ENCODE assay signal across 8 cellular contexts in genomic region chr13:52845766-52846566, GRCh38. TPM values are rescaled to one million over a fixed set of nuclear protein-coding genes. Genes with fewer than 3 reads are reported as not detected.
DNase-seq lines count a peak whose midpoint lies in the region; ATAC-seq and TF ChIP-seq lines count a peak whose summit lies in the region.

No MANE protein-coding gene starts in this region.

- peaks cover 59% of the 10 kb centered on the region for H3K27me3 Mint-ChIP-seq in activated CD4-positive, alpha-beta T cell treated with anti-CD3 and anti-CD28 coated beads for 36 hours
- peaks cover 73% of the 10 kb centered on the region for H3K27me3 Mint-ChIP-seq in WTC11 (ENCODE audit: low read depth)

- peaks cover 3% of the 10 kb centered on the region for H3K36me3 Mint-ChIP-seq in activated CD4-positive, alpha-beta T cell treated with anti-CD3 and anti-CD28 coated beads for 36 hours (ENCODE audit: low read depth)
- peaks cover 4% of the 10 kb centered on the region; the same call in 1 of the 2 replicates for H3K36me3 Mint-ChIP-seq in WTC11

- peak; percentile 53 for ATAC-seq in activated CD4-positive, alpha-beta T cell treated with anti-CD3 and anti-CD28 coated beads for 36 hours
- ATAC-seq in WTC11 (peak; percentile 13), left ventricle myocardium superior (no peak), HG03442 (IDR thresholded peaks at IDR 0.05; ENCODE audit: unreplicated experiment) (no peak)

- intact Hi-C loops in activated CD4-positive, alpha-beta T cell treated with anti-CD3 and anti-CD28 coated beads for 36 hours (cut with DNase I, micrococcal nuclease) = loop anchor here (1.0 to 5.0 kb wide), 4 partner anchors 37 to 355 kb away; no protein-coding TSS in a partner anchor
- intact Hi-C loops in left ventricle myocardium superior (cut with micrococcal nuclease) = no loop called here

- CTCF ChIA-PET in activated CD4-positive, alpha-beta T cell treated with anti-CD3 and anti-CD28 coated beads for 36 hours (lab: Charles Lee) = interaction anchor here (0.8 to 1.9 kb wide), 5 partner anchors 11 to 122 kb away, joined by 3 to 5 read pairs (median 4); no protein-coding TSS in a partner anchor
- CTCF ChIA-PET in WTC11 (lab: Charles Lee) = interaction anchor here (0.5 to 11.1 kb wide), 52 partner anchors 13 to 396 kb away, joined by 3 to 430 read pairs (median 6); partner anchors contain the start of genes CNMD, SUGT1 and VPS36

- H3K4me1 Mint-ChIP-seq in activated CD4-positive, alpha-beta T cell treated with anti-CD3 and anti-CD28 coated beads for 36 hours = peaks cover 18% of the 10 kb centered on the region
- peaks cover 29% of the 10 kb centered on the region for H3K4me1 Mint-ChIP-seq in WTC11

- H3K4me3 Mint-ChIP-seq in activated CD4-positive, alpha-beta T cell treated with anti-CD3 and anti-CD28 coated beads for 36 hours = no peak overlapping the region
- H3K4me3 Mint-ChIP-seq in WTC11 = peak overlapping the region; percentile 51

- POLR2A ChIA-PET in activated CD4-positive, alpha-beta T cell treated with anti-CD3 and anti-CD28 coated beads for 36 hours (lab: Charles Lee) = interaction anchor here (0.5 kb wide), 1 partner anchor 138 kb away, joined by 3 read pairs; no protein-coding TSS in a partner anchor
- POLR2A ChIA-PET in WTC11 (lab: Charles Lee) = interaction anchor here (0.6 to 2.7 kb wide), 4 partner anchors 37 to 193 kb away, joined by 3 to 13 read pairs (median 6); partner anchors contain the start of gene SUGT1

- no peaks in the 10 kb centered on the region for H3K9me3 Mint-ChIP-seq in activated CD4-positive, alpha-beta T cell treated with anti-CD3 and anti-CD28 coated beads for 36 hours (ENCODE audit: low read depth)
- no peaks in the 10 kb centered on the region for H3K9me3 Mint-ChIP-seq in WTC11

- no peak overlapping the region for H3K4me3 ChIP-seq in effector memory CD4-positive, alpha-beta T cell (ENCODE audit: insufficient read depth, low read depth, low read length, poor library complexity, severe bottlenecking)

- peak; percentile 74 for DNase-seq in activated CD4-positive, alpha-beta T cell treated with anti-CD3 and anti-CD28 coated beads for 36 hours
- DNase-seq in activated CD4-positive, alpha-beta T cell treated with anti-CD3 and anti-CD28 coated beads for 1 hour = no peak
- peak; percentile 84 for DNase-seq in WTC11 (ENCODE audit: low spot score)
- DNase-seq in left ventricle myocardium superior = peak; percentile 41
- DNase-seq in stimulated activated CD8-positive, alpha-beta memory T cell treated with anti-CD3 and anti-CD28 coated beads, Interleukin-4, amount 100 ng/mL, for 48 hours = peak; percentile 61
- DNase-seq in effector memory CD4-positive, alpha-beta T cell = no peak
- no peak for DNase-seq in NAMALWA (ENCODE audit: low spot score)

- H3K4me1 ChIP-seq in effector memory CD4-positive, alpha-beta T cell (ENCODE audit: control insufficient read depth, insufficient read depth, low read length, poor library complexity, severe bottlenecking) = peaks cover 4% of the 10 kb centered on the region

- H3K27me3 ChIP-seq in effector memory CD4-positive, alpha-beta T cell (replicated peaks; ENCODE audit: control insufficient read depth, insufficient read depth, low read length, poor library complexity, severe bottlenecking) = peaks cover 42% of the 10 kb centered on the region

- no peaks in the 10 kb centered on the region for H3K36me3 ChIP-seq in effector memory CD4-positive, alpha-beta T cell (ENCODE audit: control insufficient read depth, insufficient read depth, low read length)

- no peak overlapping the region for H3K27ac ChIP-seq in effector memory CD4-positive, alpha-beta T cell (ENCODE audit: insufficient read depth, low read length, poor library complexity, severe bottlenecking)

- no peak overlapping the region for H3K27ac Mint-ChIP-seq in activated CD4-positive, alpha-beta T cell treated with anti-CD3 and anti-CD28 coated beads for 36 hours
- H3K27ac Mint-ChIP-seq in WTC11 = no peak overlapping the region

- TF ChIP-seq CTCF in WTC11 (IDR thresholded peaks at IDR 0.05) = peak; percentile 11; the same call in 1 of the 2 replicates

- no peaks in the 10 kb centered on the region for H3K9me3 ChIP-seq in effector memory CD4-positive, alpha-beta T cell (ENCODE audit: control insufficient read depth, low read length)

TF ChIP-seq in WTC11, 78 proteins besides CTCF, POLR2A, EP300 and RAD21 (continues in another document):
- TF ChIP-seq FOXP1 (CRISPR knock-in tag; IDR thresholded peaks at IDR 0.05; ENCODE audit: borderline replicate concordance) = peak; percentile 57; the same call in 1 of the 2 replicates
- peak; percentile 92; the same call in 1 of the 2 replicates for TF ChIP-seq IRF1 (CRISPR knock-in tag; IDR thresholded peaks at IDR 0.05)
- peak; percentile 81; the same call in 1 of the 2 replicates for TF ChIP-seq SMAD4 (CRISPR knock-in tag; IDR thresholded peaks at IDR 0.05)
- TF ChIP-seq IRF2 (CRISPR knock-in tag; IDR thresholded peaks at IDR 0.05; ENCODE audit: borderline replicate concordance, low read depth) = no peak
- no peak for TF ChIP-seq FOXJ3 (CRISPR knock-in tag; IDR thresholded peaks at IDR 0.05; ENCODE audit: borderline replicate concordance)
- no peak for TF ChIP-seq CBFB (CRISPR knock-in tag; IDR thresholded peaks at IDR 0.05; ENCODE audit: low read depth)
- TF ChIP-seq ZNF121 (CRISPR knock-in tag; IDR thresholded peaks at IDR 0.05) = no peak
- TF ChIP-seq ZNF512 (CRISPR knock-in tag; IDR thresholded peaks at IDR 0.05; ENCODE audit: borderline replicate concordance) = no peak
- peak; percentile 80; the same call in 1 of the 2 replicates for TF ChIP-seq KAT7 (CRISPR knock-in tag; IDR thresholded peaks at IDR 0.05; ENCODE audit: borderline replicate concordance)
- no peak for TF ChIP-seq ZNF263 (CRISPR knock-in tag; IDR thresholded peaks at IDR 0.05; ENCODE audit: low read depth)
- TF ChIP-seq JUN (CRISPR knock-in tag; IDR thresholded peaks at IDR 0.05) = peak; percentile 90
- TF ChIP-seq MAX (CRISPR knock-in tag; IDR thresholded peaks at IDR 0.05) = peak; percentile 96
- 0 out of 2 replicates have a peak, but pooled peaks have one; percentile 48 for TF ChIP-seq PRRX2 (CRISPR knock-in tag; IDR thresholded peaks at IDR 0.05)
- TF ChIP-seq ZBTB21 (CRISPR knock-in tag; IDR thresholded peaks at IDR 0.05; ENCODE audit: borderline replicate concordance) = peak; percentile 75; the same call in 1 of the 2 replicates
- TF ChIP-seq GABPB1 (CRISPR knock-in tag; IDR thresholded peaks at IDR 0.05) = no peak
- TF ChIP-seq NR2C2 (CRISPR knock-in tag; IDR thresholded peaks at IDR 0.05) = peak; percentile 40; the same call in 1 of the 2 replicates
- no peak for TF ChIP-seq ZNF425 (CRISPR knock-in tag; conservative IDR thresholded peaks at IDR 0.05)
- TF ChIP-seq JAZF1 (CRISPR knock-in tag; IDR thresholded peaks at IDR 0.05) = no peak
- no peak for TF ChIP-seq EMX1 (CRISPR knock-in tag; IDR thresholded peaks at IDR 0.05)
- peak; percentile 57 for TF ChIP-seq TEAD1 (CRISPR knock-in tag; IDR thresholded peaks at IDR 0.05)
- peak; percentile 84 for TF ChIP-seq ZNF232 (CRISPR knock-in tag; IDR thresholded peaks at IDR 0.05)

RNA-seq across cellular contexts. Expression of gene PCDH8, which starts 2.5 kb away (rescaled TPM):
- total RNA-seq in activated CD4-positive, alpha-beta T cell treated with anti-CD3 and anti-CD28 coated beads for 36 hours = not detected
- total RNA-seq in WTC11 (2021) (0.92 to 1.2 TPM (median 1.0 TPM) in 3 replicates), left ventricle myocardium superior (not detected)

Comparison
In these comparisons a context has a peak if more than half of its experiments do, and no peak if none do; other contexts are left out.
1. DNase-seq: peak in activated CD4-positive, alpha-beta T cell treated with anti-CD3 and anti-CD28 coated beads for 36 hours (single experiment), WTC11 (single experiment), left ventricle myocardium superior (single experiment) and stimulated activated CD8-positive, alpha-beta memory T cell treated with anti-CD3 and anti-CD28 coated beads, Interleukin-4, amount 100 ng/mL, for 48 hours (single experiment); none in activated CD4-positive, alpha-beta T cell treated with anti-CD3 and anti-CD28 coated beads for 1 hour (single experiment), effector memory CD4-positive, alpha-beta T cell (0 of 3) and NAMALWA (single experiment).
2. ATAC-seq: peak in activated CD4-positive, alpha-beta T cell treated with anti-CD3 and anti-CD28 coated beads for 36 hours (single experiment) and WTC11 (single experiment); none in left ventricle myocardium superior (single experiment) and HG03442 (single experiment).